ENCODE assay signal across 21 cellular contexts in the genomic region with DNA sequence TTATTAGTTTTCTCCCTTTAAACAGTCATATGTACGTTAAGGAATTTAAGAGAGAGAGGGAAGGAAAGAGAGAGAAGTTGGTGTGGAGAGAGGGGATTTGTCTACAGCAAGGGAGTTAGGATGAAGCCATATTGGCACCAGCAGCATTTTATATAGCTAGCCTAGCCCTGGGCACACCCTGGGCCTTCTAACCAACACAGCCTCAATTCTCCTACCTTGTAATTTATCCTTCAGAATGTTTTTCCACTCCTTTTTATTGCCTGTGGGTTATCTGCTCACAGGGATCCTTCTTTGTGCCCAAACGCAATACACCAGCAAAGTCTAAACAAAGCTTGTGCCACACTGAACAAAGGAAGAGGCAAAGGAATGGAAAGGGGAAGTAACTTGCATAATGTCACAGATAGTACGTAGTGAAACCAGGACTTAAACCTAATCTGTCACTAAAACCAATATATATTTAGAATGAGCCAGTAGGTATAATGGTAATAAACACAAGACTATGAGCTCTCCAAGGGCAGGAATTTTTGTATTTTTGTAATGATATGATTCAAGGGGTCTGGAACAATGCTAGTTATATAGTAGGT.
"Had no signal": no experiment of that assay in that cellular context is flagged by ENCODE, and none has a peak within 500 bp of the region (broad histone marks: within the 10 kb centered on the region; RNA-seq: fewer than 3 reads in every experiment).

No MANE protein-coding gene starts in this region.

- H3K27me3 Mint-ChIP-seq: activated naive CD8-positive, alpha-beta T cell treated with anti-CD3 and anti-CD28 coated beads, Interleukin-2, amount 10 ng/mL, durations not matched to agents 7 days and 5 days; stimulated activated naive CD8-positive, alpha-beta T cell treated with anti-CD3 and anti-CD28 coated beads, Interleukin-15, amount 100 ng/mL, for 72 hours had no signal

- H3K36me3 ChIP-seq: breast epithelium, esophagus squamous epithelium, gastrocnemius medialis, right lobe of liver, tibial artery had no signal

- H3K4me1 Mint-ChIP-seq: activated naive CD8-positive, alpha-beta T cell treated with anti-CD3 and anti-CD28 coated beads, Interleukin-2, amount 10 ng/mL, durations not matched to agents 7 days and 5 days; nephron progenitor cell; stimulated activated naive CD8-positive, alpha-beta T cell treated with anti-CD3 and anti-CD28 coated beads, Interleukin-15, amount 100 ng/mL, for 72 hours had no signal

- H3K36me3 Mint-ChIP-seq: activated naive CD8-positive, alpha-beta T cell treated with anti-CD3 and anti-CD28 coated beads, Interleukin-2, amount 10 ng/mL, durations not matched to agents 7 days and 5 days had no signal

- H3K27me3 ChIP-seq: breast epithelium, esophagus squamous epithelium, gastrocnemius medialis, right lobe of liver, tibial artery had no signal

- H3K9me3 ChIP-seq: breast epithelium, esophagus squamous epithelium, gastrocnemius medialis, right lobe of liver, tibial artery had no signal

- ATAC-seq: activated T-cell treated with anti-CD3 and anti-CD28 coated beads, Interleukin-2, amount 50 U/mL, for 4 hours; gastrocnemius medialis; right lobe of liver; stimulated activated naive CD8-positive, alpha-beta T cell treated with anti-CD3 and anti-CD28 coated beads, Interleukin-15, amount 100 ng/mL, for 72 hours had no signal

- H3K4me3 ChIP-seq: breast epithelium, coronary artery, esophagus squamous epithelium, gastrocnemius medialis, right lobe of liver, skin epidermis, tibial artery had no signal

- H3K9me3 Mint-ChIP-seq: activated naive CD8-positive, alpha-beta T cell treated with anti-CD3 and anti-CD28 coated beads, Interleukin-2, amount 10 ng/mL, durations not matched to agents 7 days and 5 days; nephron progenitor cell had no signal

- H3K27ac Mint-ChIP-seq: activated naive CD8-positive, alpha-beta T cell treated with anti-CD3 and anti-CD28 coated beads, Interleukin-2, amount 10 ng/mL, durations not matched to agents 7 days and 5 days; nephron progenitor cell; stimulated activated naive CD8-positive, alpha-beta T cell treated with anti-CD3 and anti-CD28 coated beads, Interleukin-15, amount 100 ng/mL, for 72 hours; T-helper 2 cell treated with Interferon-gamma antibody and Interleukin-4, amounts not matched to agents 5 μg/mL and 100 μg/mL, for 36 hours had no signal

- H3K4me1 ChIP-seq: breast epithelium, esophagus squamous epithelium, gastrocnemius medialis, right lobe of liver, tibial artery had no signal

- DNase-seq: activated CD4-positive, alpha-beta T cell treated with anti-CD3 and anti-CD28 coated beads for 4 hours; activated CD4-positive, alpha-beta T cell treated with anti-CD3 and anti-CD28 coated beads, Interleukin-2, amount 50 U/mL, for 48 hours; activated CD4-positive, CD25-positive, alpha-beta regulatory T cell; activated CD8-positive, alpha-beta memory T cell treated with anti-CD3 and anti-CD28 coated beads, Interleukin-2, amount 50 U/mL, for 48 hours; activated naive CD4-positive, alpha-beta T cell treated with Interleukin-2 at 50 U/mL for 16 hours; activated naive CD8-positive, alpha-beta T cell treated with anti-CD3 and anti-CD28 coated beads, Interleukin-2, amount 10 ng/mL, durations not matched to agents 7 days and 5 days; activated T-cell treated with anti-CD3 and anti-CD28 coated beads, Interleukin-2, amount 50 U/mL, for 4 hours; amniotic stem cell; esophagus squamous epithelium; gastrocnemius medialis; hypothalamus; nephron progenitor cell; occipital lobe; right lobe of liver; stimulated activated CD4-positive, alpha-beta T cell treated with anti-CD3 and anti-CD28 coated beads, Interleukin-1b, Interleukin-23, amount 100 ng/mL, for 48 hours; stimulated activated naive CD8-positive, alpha-beta T cell treated with anti-CD3 and anti-CD28 coated beads, Interleukin-15, amount 100 ng/mL, for 72 hours; tibial artery had no signal

- H3K27ac ChIP-seq: breast epithelium, coronary artery, esophagus squamous epithelium, gastrocnemius medialis, right lobe of liver, skin epidermis, tibial artery had no signal

- H3K4me3 Mint-ChIP-seq: activated naive CD8-positive, alpha-beta T cell treated with anti-CD3 and anti-CD28 coated beads, Interleukin-2, amount 10 ng/mL, durations not matched to agents 7 days and 5 days; activated T-cell treated with anti-CD3 and anti-CD28 coated beads, Interleukin-2, amount 50 U/mL, for 4 hours; nephron progenitor cell; stimulated activated naive CD8-positive, alpha-beta T cell treated with anti-CD3 and anti-CD28 coated beads, Interleukin-15, amount 100 ng/mL, for 72 hours; T-helper 2 cell treated with Interferon-gamma antibody and Interleukin-4, amounts not matched to agents 5 μg/mL and 100 μg/mL, for 36 hours had no signal
